ENCODE assay signal across 1 cellular context in the genomic region with DNA sequence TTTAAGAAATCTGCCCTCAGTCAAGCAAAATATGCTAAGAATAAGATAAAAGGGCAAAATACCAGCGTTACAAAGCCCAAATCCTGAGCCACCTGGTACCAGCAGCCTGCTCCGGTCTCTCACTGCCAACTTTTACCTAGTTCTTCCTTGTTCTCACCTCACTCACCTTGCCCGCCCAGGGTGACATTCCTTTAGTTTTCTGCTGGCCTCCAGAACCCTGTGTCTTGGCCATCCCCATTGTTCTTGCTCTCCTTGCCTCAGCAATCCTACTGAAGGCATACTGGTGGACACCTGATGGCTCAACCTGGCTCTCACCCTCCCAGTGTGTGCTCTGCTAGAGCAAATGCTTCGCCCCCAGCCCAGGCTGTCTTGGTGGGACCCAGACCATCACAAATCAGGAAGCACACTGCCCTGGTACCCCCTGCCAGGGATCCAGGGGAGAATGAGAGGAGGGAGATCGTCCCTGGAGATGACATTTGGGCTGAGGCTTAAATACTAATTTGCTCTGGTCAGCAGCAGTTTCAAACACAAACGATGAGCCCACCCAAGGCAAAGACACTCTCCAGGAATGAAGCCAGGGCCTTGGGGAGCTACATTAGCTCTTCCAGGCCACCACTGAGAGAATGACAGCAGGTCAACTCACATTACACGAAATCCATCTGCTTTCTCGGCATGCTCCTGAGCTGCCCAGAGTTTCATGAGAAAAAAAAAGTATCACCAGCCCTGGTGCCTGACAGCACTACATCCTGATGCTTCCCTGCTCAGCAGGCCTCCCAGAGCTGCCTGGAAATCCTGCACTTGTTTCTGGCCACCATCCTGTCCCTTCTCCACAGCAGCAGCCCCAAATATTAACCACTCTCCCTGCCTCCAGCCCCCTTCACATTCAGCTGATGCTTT.
A peak's percentile ranks its signal among the peaks of the same experiment; 100 is the strongest.
TF ChIP-seq lines count a peak whose summit lies in the region.

No MANE protein-coding gene starts in this region.

TF ChIP-seq in K562, 482 proteins besides CTCF, POLR2A, EP300 and RAD21:
- TF ChIP-seq TGIF2 (CRISPR knock-in tag; IDR thresholded peaks at IDR 0.05), result no peak
- TF ChIP-seq, protein P1, sequence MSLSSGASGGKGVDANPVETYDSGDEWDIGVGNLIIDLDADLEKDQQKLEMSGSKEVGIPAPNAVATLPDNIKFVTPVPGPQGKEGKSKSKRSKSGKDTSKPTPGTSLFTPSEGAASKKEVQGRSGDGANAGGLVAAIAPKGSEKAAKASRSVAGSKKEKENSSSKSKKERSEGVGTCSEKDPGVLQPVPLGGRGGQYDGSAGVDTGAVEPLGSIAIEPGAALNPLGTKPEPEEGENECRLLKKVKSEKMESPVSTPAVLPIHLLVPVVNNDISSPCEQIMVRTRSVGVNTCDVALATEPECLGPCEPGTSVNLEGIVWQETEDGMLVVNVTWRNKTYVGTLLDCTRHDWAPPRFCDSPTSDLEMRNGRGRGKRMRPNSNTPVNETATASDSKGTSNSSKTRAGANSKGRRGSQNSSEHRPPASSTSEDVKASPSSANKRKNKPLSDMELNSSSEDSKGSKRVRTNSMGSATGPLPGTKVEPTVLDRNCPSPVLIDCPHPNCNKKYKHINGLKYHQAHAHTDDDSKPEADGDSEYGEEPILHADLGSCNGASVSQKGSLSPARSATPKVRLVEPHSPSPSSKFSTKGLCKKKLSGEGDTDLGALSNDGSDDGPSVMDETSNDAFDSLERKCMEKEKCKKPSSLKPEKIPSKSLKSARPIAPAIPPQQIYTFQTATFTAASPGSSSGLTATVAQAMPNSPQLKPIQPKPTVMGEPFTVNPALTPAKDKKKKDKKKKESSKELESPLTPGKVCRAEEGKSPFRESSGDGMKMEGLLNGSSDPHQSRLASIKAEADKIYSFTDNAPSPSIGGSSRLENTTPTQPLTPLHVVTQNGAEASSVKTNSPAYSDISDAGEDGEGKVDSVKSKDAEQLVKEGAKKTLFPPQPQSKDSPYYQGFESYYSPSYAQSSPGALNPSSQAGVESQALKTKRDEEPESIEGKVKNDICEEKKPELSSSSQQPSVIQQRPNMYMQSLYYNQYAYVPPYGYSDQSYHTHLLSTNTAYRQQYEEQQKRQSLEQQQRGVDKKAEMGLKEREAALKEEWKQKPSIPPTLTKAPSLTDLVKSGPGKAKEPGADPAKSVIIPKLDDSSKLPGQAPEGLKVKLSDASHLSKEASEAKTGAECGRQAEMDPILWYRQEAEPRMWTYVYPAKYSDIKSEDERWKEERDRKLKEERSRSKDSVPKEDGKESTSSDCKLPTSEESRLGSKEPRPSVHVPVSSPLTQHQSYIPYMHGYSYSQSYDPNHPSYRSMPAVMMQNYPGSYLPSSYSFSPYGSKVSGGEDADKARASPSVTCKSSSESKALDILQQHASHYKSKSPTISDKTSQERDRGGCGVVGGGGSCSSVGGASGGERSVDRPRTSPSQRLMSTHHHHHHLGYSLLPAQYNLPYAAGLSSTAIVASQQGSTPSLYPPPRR (CRISPR knock-in tag; IDR thresholded peaks at IDR 0.05; ENCODE audit: borderline replicate concordance), result no peak
- TF ChIP-seq, protein P2, sequence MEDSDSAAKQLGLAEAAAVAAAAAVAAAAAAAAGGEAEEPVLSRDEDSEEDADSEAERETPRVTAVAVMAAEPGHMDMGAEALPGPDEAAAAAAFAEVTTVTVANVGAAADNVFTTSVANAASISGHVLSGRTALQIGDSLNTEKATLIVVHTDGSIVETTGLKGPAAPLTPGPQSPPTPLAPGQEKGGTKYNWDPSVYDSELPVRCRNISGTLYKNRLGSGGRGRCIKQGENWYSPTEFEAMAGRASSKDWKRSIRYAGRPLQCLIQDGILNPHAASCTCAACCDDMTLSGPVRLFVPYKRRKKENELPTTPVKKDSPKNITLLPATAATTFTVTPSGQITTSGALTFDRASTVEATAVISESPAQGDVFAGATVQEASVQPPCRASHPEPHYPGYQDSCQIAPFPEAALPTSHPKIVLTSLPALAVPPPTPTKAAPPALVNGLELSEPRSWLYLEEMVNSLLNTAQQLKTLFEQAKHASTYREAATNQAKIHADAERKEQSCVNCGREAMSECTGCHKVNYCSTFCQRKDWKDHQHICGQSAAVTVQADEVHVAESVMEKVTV (CRISPR knock-in tag; IDR thresholded peaks at IDR 0.05), result no peak
- no peak for TF ChIP-seq NEUROD1 (IDR thresholded peaks at IDR 0.05; ENCODE audit: borderline replicate concordance, low read depth, low read length, partially characterized antibody)
- 0 out of 2 replicates have a peak, but pooled peaks have one; percentile 53 for TF ChIP-seq LARP7 (IDR thresholded peaks at IDR 0.05)
- no peak for TF ChIP-seq HNRNPK (IDR thresholded peaks at IDR 0.05; ENCODE audit: low read depth, low read length, poor library complexity, severe bottlenecking)
- TF ChIP-seq NRF1 (conservative IDR thresholded peaks at IDR 0.05 in 1 of 2, IDR thresholded peaks at IDR 0.05 in 1 of 2), result peak in 1 of 2 experiments; percentile 13; a peak in 1 of 4 replicates
- TF ChIP-seq PCBP2 (IDR thresholded peaks at IDR 0.05; ENCODE audit: low read depth, low read length, poor library complexity, severe bottlenecking), result no peak
- TF ChIP-seq POLR3G (IDR thresholded peaks at IDR 0.05; ENCODE audit: extremely low read depth, insufficient read length, insufficient replicate concordance), result no peak
- TF ChIP-seq NR2C2 (CRISPR knock-in tag; IDR thresholded peaks at IDR 0.05), result no peak
- 0 out of 2 replicates have a peak, but pooled peaks have one; percentile 34 for TF ChIP-seq NR2C2 (tag; IDR thresholded peaks at IDR 0.05)
- TF ChIP-seq NCOR1 (IDR thresholded peaks at IDR 0.05), result no peak
- no peak for TF ChIP-seq ZNF134 (CRISPR knock-in tag; conservative IDR thresholded peaks at IDR 0.05)
- TF ChIP-seq THRAP3 (IDR thresholded peaks at IDR 0.05; ENCODE audit: borderline replicate concordance), result no peak
- TF ChIP-seq RFX1 (IDR thresholded peaks at IDR 0.05), result no peak
- TF ChIP-seq ZNF644 (tag; IDR thresholded peaks at IDR 0.05; ENCODE audit: low read depth), result no peak
- TF ChIP-seq NFRKB (IDR thresholded peaks at IDR 0.05; ENCODE audit: low read depth), result no peak
- TF ChIP-seq NR4A1 (CRISPR knock-in tag; IDR thresholded peaks at IDR 0.05), result no peak
- TF ChIP-seq NR4A1 (tag; IDR thresholded peaks at IDR 0.05), result no peak
- TF ChIP-seq ZNF324 (CRISPR knock-in tag; IDR thresholded peaks at IDR 0.05), result no peak
- no peak for TF ChIP-seq SUPT5H (IDR thresholded peaks at IDR 0.05)
- TF ChIP-seq, protein P3, sequence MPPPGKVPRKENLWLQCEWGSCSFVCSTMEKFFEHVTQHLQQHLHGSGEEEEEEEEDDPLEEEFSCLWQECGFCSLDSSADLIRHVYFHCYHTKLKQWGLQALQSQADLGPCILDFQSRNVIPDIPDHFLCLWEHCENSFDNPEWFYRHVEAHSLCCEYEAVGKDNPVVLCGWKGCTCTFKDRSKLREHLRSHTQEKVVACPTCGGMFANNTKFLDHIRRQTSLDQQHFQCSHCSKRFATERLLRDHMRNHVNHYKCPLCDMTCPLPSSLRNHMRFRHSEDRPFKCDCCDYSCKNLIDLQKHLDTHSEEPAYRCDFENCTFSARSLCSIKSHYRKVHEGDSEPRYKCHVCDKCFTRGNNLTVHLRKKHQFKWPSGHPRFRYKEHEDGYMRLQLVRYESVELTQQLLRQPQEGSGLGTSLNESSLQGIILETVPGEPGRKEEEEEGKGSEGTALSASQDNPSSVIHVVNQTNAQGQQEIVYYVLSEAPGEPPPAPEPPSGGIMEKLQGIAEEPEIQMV (tag; conservative IDR thresholded peaks at IDR 0.05; ENCODE audit: low read depth), result no peak
- TF ChIP-seq MIER1 (IDR thresholded peaks at IDR 0.05; ENCODE audit: low read depth), result no peak
- TF ChIP-seq YY1 (IDR thresholded peaks at IDR 0.05; ENCODE audit: borderline replicate concordance in 1 of 3, control insufficient read depth in 1 of 3, extremely low read depth in 1 of 3, insufficient read depth in 3 of 3, insufficient read length in 1 of 3, insufficient replicate concordance in 2 of 3, low read depth in 1 of 3, low read length in 2 of 3), result no peak
- TF ChIP-seq MTF1 (CRISPR knock-in tag; IDR thresholded peaks at IDR 0.05; ENCODE audit: borderline replicate concordance), result no peak
- TF ChIP-seq, protein P4, sequence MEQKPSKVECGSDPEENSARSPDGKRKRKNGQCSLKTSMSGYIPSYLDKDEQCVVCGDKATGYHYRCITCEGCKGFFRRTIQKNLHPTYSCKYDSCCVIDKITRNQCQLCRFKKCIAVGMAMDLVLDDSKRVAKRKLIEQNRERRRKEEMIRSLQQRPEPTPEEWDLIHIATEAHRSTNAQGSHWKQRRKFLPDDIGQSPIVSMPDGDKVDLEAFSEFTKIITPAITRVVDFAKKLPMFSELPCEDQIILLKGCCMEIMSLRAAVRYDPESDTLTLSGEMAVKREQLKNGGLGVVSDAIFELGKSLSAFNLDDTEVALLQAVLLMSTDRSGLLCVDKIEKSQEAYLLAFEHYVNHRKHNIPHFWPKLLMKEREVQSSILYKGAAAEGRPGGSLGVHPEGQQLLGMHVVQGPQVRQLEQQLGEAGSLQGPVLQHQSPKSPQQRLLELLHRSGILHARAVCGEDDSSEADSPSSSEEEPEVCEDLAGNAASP (IDR thresholded peaks at IDR 0.05), result no peak
- TF ChIP-seq POLR2B (IDR thresholded peaks at IDR 0.05; ENCODE audit: low read depth, partially characterized antibody), result no peak
- TF ChIP-seq CBX1 (IDR thresholded peaks at IDR 0.05; ENCODE audit: low read depth), result no peak
